Comparison of ENCODE assay signal across 24 cellular contexts in genomic region chr17:14206891-14207290, GRCh38. TPM values are rescaled to one million over a fixed set of nuclear protein-coding genes. Genes with fewer than 3 reads are reported as not detected.
DNase-seq lines count a peak whose midpoint lies in the region; ATAC-seq and TF ChIP-seq lines count a peak whose summit lies in the region.
"Had no signal": no experiment of that assay in that cellular context is flagged by ENCODE, and none has a peak within 500 bp of the region (broad histone marks: within the 10 kb centered on the region; RNA-seq: fewer than 3 reads in every experiment).

No MANE protein-coding gene starts in this region.

- no peak for TF ChIP-seq EP300 in sigmoid colon (IDR thresholded peaks at IDR 0.05)

- H3K27ac Mint-ChIP-seq in CD4-positive, CD25-positive, alpha-beta regulatory T cell: peak overlapping the region in 2 of 3 donors; percentile 81 to 95
- H3K27ac Mint-ChIP-seq in CD4-positive, alpha-beta T cell: peak overlapping the region; percentile 78
- no peak overlapping the region for H3K27ac Mint-ChIP-seq in osteocyte (ENCODE audit: unreplicated experiment)

- no peak overlapping the region for H3K4me3 Mint-ChIP-seq in CD4-positive, CD25-positive, alpha-beta regulatory T cell
- H3K4me3 Mint-ChIP-seq in CD4-positive, alpha-beta T cell: no peak overlapping the region
- no peak overlapping the region for H3K4me3 Mint-ChIP-seq in osteocyte (ENCODE audit: unreplicated experiment)

- no peaks in the 10 kb centered on the region for H3K27me3 ChIP-seq in CD4-positive, CD25-positive, alpha-beta regulatory T cell (ENCODE audit: control insufficient read depth, insufficient read depth, low read length)
- no peaks in the 10 kb centered on the region for H3K27me3 ChIP-seq in CD4-positive, alpha-beta T cell (ENCODE audit: control insufficient read depth, insufficient read depth, low read length)
- H3K27me3 ChIP-seq in sigmoid colon: no peaks in the 10 kb centered on the region
- H3K27me3 ChIP-seq: MG63 had no signal

- no peak for TF ChIP-seq CTCF in CD4-positive, alpha-beta T cell (IDR thresholded peaks at IDR 0.05)
- TF ChIP-seq CTCF in VCaP (conservative IDR thresholded peaks at IDR 0.05) (no peak), osteocyte (IDR thresholded peaks at IDR 0.05) (no peak), sigmoid colon (IDR thresholded peaks at IDR 0.05) (no peak)

- WGBS in sigmoid colon, 2 donors: 96 to 98% methylated on average over 29 of the region's 29 CpGs

- peaks cover 24 to 92% (median 55%) of the 10 kb centered on the region in 4 donors for H3K4me1 Mint-ChIP-seq in CD4-positive, CD25-positive, alpha-beta regulatory T cell
- peaks cover 64% of the 10 kb centered on the region for H3K4me1 Mint-ChIP-seq in CD4-positive, alpha-beta T cell (ENCODE audit: low read depth)
- H3K4me1 Mint-ChIP-seq in osteocyte (ENCODE audit: unreplicated experiment): no peaks in the 10 kb centered on the region

- H3K27ac ChIP-seq in CD4-positive, CD25-positive, alpha-beta regulatory T cell (ENCODE audit: insufficient read depth, low read length, poor library complexity, severe bottlenecking): no peak overlapping the region
- H3K27ac ChIP-seq in CD4-positive, alpha-beta T cell (ENCODE audit: low read depth, low read length): no peak overlapping the region
- peak overlapping the region; percentile 62; the same call in 1 of the 2 replicates for H3K27ac ChIP-seq in VCaP
- no peak overlapping the region for H3K27ac ChIP-seq in sigmoid colon

- no peak for DNase-seq in CD4-positive, CD25-positive, alpha-beta regulatory T cell
- no peak for DNase-seq in CD4-positive, alpha-beta T cell
- DNase-seq in osteocyte (ENCODE audit: extremely low spot score, unreplicated experiment) (peak; percentile 76), middle frontal gyrus (ENCODE audit: extremely low spot score, low spot score) (no peak), sigmoid colon (no peak)
- DNase-seq: C1 segment of cervical spinal cord; IMR-90; KG1; MG63; NCI-H1105 treated with DMSO at 0.1 percent for 48 hours; NCI-H146; NCI-H1930; NCI-H446; NCI-H524 treated with DMSO at 0.1 percent for 48 hours; NCI-H82; NK-92 treated with Interleukin-12 subunit alpha and Interleukin-12 subunit beta, amount 100 ng/mL, for 24 hours; PC-3; SK-N-SH had no signal

- ATAC-seq in CD4-positive, CD25-positive, alpha-beta regulatory T cell (ENCODE audit: low read depth in 2 of 2): no peak
- no peak for ATAC-seq in CD4-positive, alpha-beta T cell (ENCODE audit: poor library complexity)
- ATAC-seq in GM21526 (IDR thresholded peaks at IDR 0.05; ENCODE audit: low FRiP score, unreplicated experiment): no peak

- H3K9me3 Mint-ChIP-seq in CD4-positive, CD25-positive, alpha-beta regulatory T cell: peaks cover 0 to 1% (median 0%) of the 10 kb centered on the region in 7 donors
- H3K9me3 Mint-ChIP-seq in CD4-positive, alpha-beta T cell: no peaks in the 10 kb centered on the region
- no peaks in the 10 kb centered on the region for H3K9me3 Mint-ChIP-seq in osteocyte (ENCODE audit: unreplicated experiment)

- peaks cover 7% of the 10 kb centered on the region for H3K36me3 ChIP-seq in CD4-positive, CD25-positive, alpha-beta regulatory T cell (ENCODE audit: control insufficient read depth, insufficient read depth, low read length)
- peaks cover 0 to 32% (median 2%) of the 10 kb centered on the region in 4 donors for H3K36me3 ChIP-seq in sigmoid colon
- H3K36me3 ChIP-seq: MG63 had no signal

- H3K27me3 Mint-ChIP-seq in CD4-positive, CD25-positive, alpha-beta regulatory T cell: no peaks in the 10 kb centered on the region
- no peaks in the 10 kb centered on the region for H3K27me3 Mint-ChIP-seq in CD4-positive, alpha-beta T cell
- H3K27me3 Mint-ChIP-seq in osteocyte (ENCODE audit: unreplicated experiment): no peaks in the 10 kb centered on the region

- intact Hi-C loops in CD4-positive, alpha-beta T cell (cut with DNase I, micrococcal nuclease): loop anchor here (10.0 kb wide), 2 partner anchors 612 to 1182 kb away; no protein-coding TSS in a partner anchor
- intact Hi-C loops in sigmoid colon (cut with DNase I): no loop called here

- peaks cover 51% of the 10 kb centered on the region for H3K4me1 ChIP-seq in CD4-positive, CD25-positive, alpha-beta regulatory T cell (ENCODE audit: control insufficient read depth, insufficient read depth, low read length, poor library complexity, severe bottlenecking)
- H3K4me1 ChIP-seq in sigmoid colon: no peaks in the 10 kb centered on the region

- H3K36me3 Mint-ChIP-seq in CD4-positive, CD25-positive, alpha-beta regulatory T cell: peaks cover 41% of the 10 kb centered on the region
- peaks cover 45% of the 10 kb centered on the region for H3K36me3 Mint-ChIP-seq in CD4-positive, alpha-beta T cell (ENCODE audit: low read depth)
- H3K36me3 Mint-ChIP-seq in osteocyte (ENCODE audit: unreplicated experiment): peaks cover 32% of the 10 kb centered on the region

- TF ChIP-seq POLR2A in sigmoid colon (IDR thresholded peaks at IDR 0.05): no peak

- no peaks in the 10 kb centered on the region for H3K9me3 ChIP-seq in CD4-positive, CD25-positive, alpha-beta regulatory T cell (ENCODE audit: control insufficient read depth in 2 of 2, low read length in 2 of 2)
- H3K9me3 ChIP-seq in CD4-positive, alpha-beta T cell (ENCODE audit: control insufficient read depth, low read length): no peaks in the 10 kb centered on the region
- no peaks in the 10 kb centered on the region for H3K9me3 ChIP-seq in sigmoid colon
- H3K9me3 ChIP-seq: MG63, SK-N-SH had no signal

- POLR2A ChIA-PET in CD4-positive, alpha-beta T cell (lab: Charles Lee): interaction anchor here (0.8 kb wide), 1 partner anchor 94 kb away, joined by 3 read pairs; the partner anchor contains the start of gene HS3ST3B1

- CTCF ChIA-PET in CD4-positive, alpha-beta T cell (lab: Charles Lee): interaction anchor here (1.6 to 3.0 kb wide), 2 partner anchors 12 to 93 kb away, joined by 5 to 17 read pairs; partner anchors contain the start of gene HS3ST3B1

- H3K4me3 ChIP-seq in CD4-positive, CD25-positive, alpha-beta regulatory T cell (ENCODE audit: low read depth, low read length): no peak overlapping the region
- no peak overlapping the region for H3K4me3 ChIP-seq in sigmoid colon
- H3K4me3 ChIP-seq: MG63 had no signal

RNA-seq across cellular contexts. Expression of gene CDRT15, which starts 29.8 kb away (rescaled TPM):
- total RNA-seq in CD4-positive, CD25-positive, alpha-beta regulatory T cell: not detected
- polyA plus RNA-seq in CD4-positive, CD25-positive, alpha-beta regulatory T cell: under 1 TPM in 1 of 4 donors, not detected in 3; 0.49 TPM
- not detected for total RNA-seq in CD4-positive, alpha-beta T cell
- total RNA-seq in osteocyte (not detected in 2 replicates), sigmoid colon (not detected)
- polyA plus RNA-seq in sigmoid colon: not detected
- total RNA-seq: A673, Daoy, G401, H1, IMR-90, PC-3 had no signal
- polyA plus RNA-seq: H1, IMR-90, SK-N-SH had no signal
